1 cellular context compared by ENCODE assay signal in the genomic region with DNA sequence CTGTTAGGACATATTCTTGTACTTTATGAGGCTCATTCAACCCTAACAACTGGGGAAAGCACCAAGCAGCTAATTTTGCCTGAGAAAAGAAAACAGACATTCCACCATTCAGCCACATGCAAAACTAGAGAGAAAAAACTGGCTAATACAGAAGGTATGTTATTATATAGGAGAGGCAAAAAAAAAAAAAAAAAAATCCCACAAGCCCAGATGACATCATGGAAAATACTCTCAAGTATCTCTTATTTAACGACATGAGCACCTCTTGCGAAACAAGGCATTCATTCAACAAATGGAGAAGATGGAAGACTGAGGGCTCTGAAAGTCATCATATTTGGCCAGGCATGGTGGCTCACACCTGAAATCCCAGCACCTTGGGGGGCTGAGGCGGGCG.
A peak's percentile ranks its signal among the peaks of the same experiment; 100 is the strongest.
TF ChIP-seq lines count a peak whose summit lies in the region.

No MANE protein-coding gene starts in this region.

TF ChIP-seq in GM12878, 131 proteins besides CTCF, POLR2A, EP300 and RAD21 (continued from another document):
- TF ChIP-seq BHLHE40 (IDR thresholded peaks at IDR 0.05; ENCODE audit: borderline replicate concordance in 1 of 2, low read depth in 2 of 2, low read length in 1 of 2) (0 out of 4 replicates have a peak, but pooled peaks of 1 of the 2 experiments have one; percentile 18), KAT2A (conservative IDR thresholded peaks at IDR 0.05; ENCODE audit: control insufficient read depth, low read depth, low read length) (no peak)
